10 cellular contexts compared by ENCODE assay signal in the genomic region with DNA sequence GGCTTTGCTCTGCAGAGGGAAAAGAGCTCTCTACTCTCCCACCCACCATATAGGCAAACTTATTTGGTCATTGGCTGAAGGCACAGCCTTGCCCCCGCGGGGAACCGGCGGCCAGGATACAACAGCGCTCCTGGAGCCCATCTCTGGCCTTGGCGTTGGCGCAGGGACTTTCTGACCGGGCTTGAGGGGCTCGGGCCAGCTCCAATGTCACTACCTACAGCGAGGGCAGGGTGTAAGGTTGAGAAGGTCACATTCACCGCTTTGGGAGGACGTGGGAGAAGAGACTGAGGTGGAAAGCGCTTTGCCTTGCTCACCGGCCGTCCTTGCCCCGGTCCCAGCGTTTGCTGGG. TPM values are rescaled to one million over a fixed set of nuclear protein-coding genes. Genes with fewer than 3 reads are reported as not detected.
DNase-seq lines count a peak whose midpoint lies in the region; ATAC-seq, FAIRE-seq and TF ChIP-seq lines count a peak whose summit lies in the region.
"Had no signal": no experiment of that assay in that cellular context is flagged by ENCODE, and none has a peak within 500 bp of the region (broad histone marks: within the 10 kb centered on the region; RNA-seq: fewer than 3 reads in every experiment).

No MANE protein-coding gene starts in this region.

- peaks cover 4% of the 10 kb centered on the region; the same call in 1 of the 2 replicates for H3F3A ChIP-seq in PC-9 (ENCODE audit: insufficient read depth, low read depth)

- H3K4me3 ChIP-seq in A549 (peak overlapping the region; percentile 61), PC-9 (peak overlapping the region; percentile 69), iPS-20b (ENCODE audit: low read length) (peak overlapping the region; percentile 75)
- H3K4me3 ChIP-seq: SJSA1 had no signal

- H3K9me3 ChIP-seq in A549 = no peaks in the 10 kb centered on the region
- no peaks in the 10 kb centered on the region for H3K9me3 ChIP-seq in PC-9 (ENCODE audit: insufficient read depth, low read depth)
- H3K9me3 ChIP-seq in iPS-20b (ENCODE audit: insufficient read depth, low read depth, low read length) = no peaks in the 10 kb centered on the region; the same call in 1 of the 2 replicates
- H3K9me3 ChIP-seq: vagina had no signal

- H3K4me1 ChIP-seq in A549 = peaks cover 8% of the 10 kb centered on the region; the same call in 2 of the 3 replicates
- peaks cover 24% of the 10 kb centered on the region for H3K4me1 ChIP-seq in PC-9 (replicated peaks; ENCODE audit: insufficient read depth)
- peaks cover 27% of the 10 kb centered on the region for H3K4me1 ChIP-seq in iPS-20b (ENCODE audit: insufficient read depth, low read length)

- H2AFZ ChIP-seq in PC-9 = 0 out of 2 replicates have a peak overlapping the region, but pooled peaks have one; percentile 5

- ATAC-seq in A549 = peak; percentile 32 to 50
- no peak for ATAC-seq in HG02970 (IDR thresholded peaks at IDR 0.05; ENCODE audit: low FRiP score, unreplicated experiment)
- no peak for ATAC-seq in HG03354 (IDR thresholded peaks at IDR 0.05; ENCODE audit: poor library complexity, severe bottlenecking, unreplicated experiment)
- no peak for ATAC-seq in HG02610 (IDR thresholded peaks at IDR 0.05; ENCODE audit: unreplicated experiment)

- no TSS peak for BruUV-seq in PC-9 (replicated peaks; lab: Mats Ljungman, UMichigan)

- POLR2A ChIA-PET in A549 (lab: Yijun Ruan, JAX) (no interaction called here), PC-9 (lab: Charles Lee; ENCODE audit: unreplicated experiment) (no interaction called here)

- WGBS in A549 (ENCODE audit: missing lambda C conversion rate) = 25% methylated on average over 13 of the region's 17 CpGs

- H3K27ac ChIP-seq in A549 (peak overlapping the region in 1 of 2 experiments; percentile 74; a peak in 3 of 6 replicates), PC-9 (no peak overlapping the region), iPS-20b (ENCODE audit: low read length) (no peak overlapping the region)
- H3K27ac ChIP-seq: SJSA1, vagina had no signal

- DNase-seq in A549 (ENCODE audit: low read depth in 1 of 2, low spot score in 1 of 2) = peak in 1 of 2 experiments; percentile 24
- DNase-seq in DMS79 treated with DMSO at 0.1 percent for 48 hours (lab: John Stamatoyannopoulos, UW) = peak; percentile 51
- DNase-seq in PC-9 = no peak
- DNase-seq in hepatic stellate cell (ENCODE audit: low spot score) = no peak

- no peaks in the 10 kb centered on the region; the same call in 1 of the 2 replicates for H3K36me3 ChIP-seq in PC-9 (ENCODE audit: low read depth)
- H3K36me3 ChIP-seq in iPS-20b (ENCODE audit: insufficient read depth, low read depth, low read length) = no peaks in the 10 kb centered on the region
- H3K36me3 ChIP-seq: SJSA1, vagina had no signal

- TF ChIP-seq POLR2A in A549 (IDR thresholded peaks at IDR 0.05; ENCODE audit: low read length) = no peak

- TF ChIP-seq EP300 in A549 (IDR thresholded peaks at IDR 0.05) = no peak

- H3K79me2 ChIP-seq in PC-9 (ENCODE audit: low read depth) = peaks cover 29% of the 10 kb centered on the region

- TF ChIP-seq RAD21 in A549 (conservative IDR thresholded peaks at IDR 0.05 in 1 of 2, IDR thresholded peaks at IDR 0.05 in 1 of 2) = no peak

- H3K9me2 ChIP-seq in PC-9 (ENCODE audit: insufficient read depth) = no peaks in the 10 kb centered on the region

- CTCF ChIA-PET in A549 (lab: Yijun Ruan, JAX) = interaction anchor here (0.5 to 3.1 kb wide), 18 partner anchors 10 to 689 kb away, joined by 3 to 32 read pairs (median 4); no protein-coding TSS in a partner anchor
- CTCF ChIA-PET in PC-9 (lab: Charles Lee) = no interaction called here

- no peak overlapping the region for H3K9ac ChIP-seq in iPS-20b (ENCODE audit: low read depth, low read length)

- TF ChIP-seq CTCF in A549 (IDR thresholded peaks at IDR 0.05) = no peak
- TF ChIP-seq CTCF in PC-9 (conservative IDR thresholded peaks at IDR 0.05) = no peak

- no peak for FAIRE-seq in A549 (lab: Jason Lieb, UNC)

- H3K4me2 ChIP-seq in A549 (peak overlapping the region; percentile 99), PC-9 (peak overlapping the region; percentile 83)

- intact Hi-C loops in PC-9 (cut with micrococcal nuclease; ENCODE audit: unreplicated experiment) = loop anchor here (10.0 kb wide), 2 partner anchors 223 to 863 kb away; no protein-coding TSS in a partner anchor

- H3K27me3 ChIP-seq in PC-9 (ENCODE audit: insufficient read depth, low read depth) (no peaks in the 10 kb centered on the region), iPS-20b (ENCODE audit: insufficient read depth, low read length) (peaks cover 93% of the 10 kb centered on the region)

- H4K20me1 ChIP-seq in PC-9 (ENCODE audit: insufficient read depth) = no peaks in the 10 kb centered on the region

TF ChIP-seq in A549, 52 proteins besides CTCF, POLR2A, EP300 and RAD21:
- no peak for TF ChIP-seq GATA3 (IDR thresholded peaks at IDR 0.05; ENCODE audit: borderline replicate concordance)
- no peak for TF ChIP-seq ZFP36 (IDR thresholded peaks at IDR 0.05; ENCODE audit: borderline replicate concordance, partially characterized antibody)
- no peak for TF ChIP-seq HOXA7 (CRISPR knock-in tag; IDR thresholded peaks at IDR 0.05)
- TF ChIP-seq KDM1A (IDR thresholded peaks at IDR 0.05; ENCODE audit: low read depth) = no peak
- TF ChIP-seq, protein P1, sequence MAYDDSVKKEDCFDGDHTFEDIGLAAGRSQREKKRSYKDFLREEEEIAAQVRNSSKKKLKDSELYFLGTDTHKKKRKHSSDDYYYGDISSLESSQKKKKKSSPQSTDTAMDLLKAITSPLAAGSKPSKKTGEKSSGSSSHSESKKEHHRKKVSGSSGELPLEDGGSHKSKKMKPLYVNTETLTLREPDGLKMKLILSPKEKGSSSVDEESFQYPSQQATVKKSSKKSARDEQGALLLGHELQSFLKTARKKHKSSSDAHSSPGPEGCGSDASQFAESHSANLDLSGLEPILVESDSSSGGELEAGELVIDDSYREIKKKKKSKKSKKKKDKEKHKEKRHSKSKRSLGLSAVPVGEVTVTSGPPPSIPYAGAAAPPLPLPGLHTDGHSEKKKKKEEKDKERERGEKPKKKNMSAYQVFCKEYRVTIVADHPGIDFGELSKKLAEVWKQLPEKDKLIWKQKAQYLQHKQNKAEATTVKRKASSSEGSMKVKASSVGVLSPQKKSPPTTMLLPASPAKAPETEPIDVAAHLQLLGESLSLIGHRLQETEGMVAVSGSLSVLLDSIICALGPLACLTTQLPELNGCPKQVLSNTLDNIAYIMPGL (CRISPR knock-in tag; IDR thresholded peaks at IDR 0.05; ENCODE audit: borderline replicate concordance) = no peak
- no peak for TF ChIP-seq TFCP2L1 (CRISPR knock-in tag; IDR thresholded peaks at IDR 0.05)
- TF ChIP-seq HOXB5 (CRISPR knock-in tag; IDR thresholded peaks at IDR 0.05) = no peak
- no peak for TF ChIP-seq NFE2L2 (conservative IDR thresholded peaks at IDR 0.05; ENCODE audit: low read length)
- TF ChIP-seq FOSB (CRISPR knock-in tag; IDR thresholded peaks at IDR 0.05) = no peak

RNA-seq across cellular contexts. Expression of gene ONECUT2, which starts 2.2 kb away (rescaled TPM):
- 0.62 and 0.73 TPM in 2 replicates for polyA plus RNA-seq in A549 (2011; rRNA removed)
- polyA plus RNA-seq in A549 (2012; cell fraction: cytosol; rRNA removed) = 0.08 and 0.10 TPM in 2 replicates
- polyA plus RNA-seq in A549 (2012; cell fraction: nucleus; rRNA removed) = 0.16 and 0.19 TPM in 2 replicates
- polyA plus RNA-seq in A549 (2017; fragmentation: RNase III; extraction: RNeasy Plus Mini Kit Qiagen cat#74134 plus additional on column Dnase treatment) = 0.32 to 0.47 TPM (median 0.45 TPM) in 3 replicates
- 0.91 and 1.6 TPM in 2 replicates for polyA minus RNA-seq in A549 (2011; rRNA and poly(A)+ RNA removed)
- 0.35 and 0.40 TPM in 2 replicates for total RNA-seq in PC-9 (2021)
- total RNA-seq: vagina had no signal

Comparison
In these comparisons a context has a peak if more than half of its experiments do, and no peak if none do; other contexts are left out.
1. ATAC-seq: peak in A549 (2 of 2); none in HG02970 (single experiment), HG03354 (single experiment) and HG02610 (single experiment).
2. Peak in every context shown above with its lines, with median percentiles within 50 percentile points of each other: H3K4me3 ChIP-seq.